1 cellular context compared by ENCODE assay signal in the genomic region with DNA sequence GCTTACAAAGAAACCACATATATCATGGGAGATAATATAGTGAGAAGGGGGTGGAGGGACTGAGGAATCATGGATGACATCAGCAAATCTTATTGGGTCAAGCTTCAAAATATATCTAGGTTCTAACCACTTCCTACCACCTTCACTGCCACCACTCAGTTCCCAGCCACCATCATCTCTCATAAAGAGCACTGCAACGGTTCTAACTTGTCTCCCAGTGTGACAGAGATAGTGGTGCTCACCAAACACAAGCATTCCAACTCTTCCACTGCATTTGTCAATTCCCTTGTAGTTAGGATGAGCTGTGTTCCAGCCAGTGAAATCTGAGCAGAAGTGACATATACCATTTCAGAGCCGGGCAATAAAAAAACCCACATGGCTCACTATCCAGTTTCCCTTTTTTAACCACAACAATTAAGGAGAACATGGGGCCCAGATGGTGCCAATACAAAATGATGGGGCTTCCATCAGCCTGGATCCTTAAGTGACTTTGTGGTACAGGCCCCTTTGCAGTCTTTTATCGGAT.
A peak's percentile ranks its signal among the peaks of the same experiment; 100 is the strongest.
TF ChIP-seq lines count a peak whose summit lies in the region.

No MANE protein-coding gene starts in this region.

TF ChIP-seq in K562, 482 proteins besides CTCF, POLR2A, EP300 and RAD21 (continued from another document):
- TF ChIP-seq MECOM (CRISPR knock-in tag; IDR thresholded peaks at IDR 0.05) (no peak), ATF7 (IDR thresholded peaks at IDR 0.05) (0 out of 2 replicates have a peak, but pooled peaks have one; percentile 19), RBM34 (IDR thresholded peaks at IDR 0.05; ENCODE audit: borderline replicate concordance, insufficient read depth, low read length) (no peak), L3MBTL2 (IDR thresholded peaks at IDR 0.05) (no peak), ZNF316 (IDR thresholded peaks at IDR 0.05) (peak; percentile 51), JUND (IDR thresholded peaks at IDR 0.05; ENCODE audit: borderline replicate concordance, low read depth, low read length) (no peak), JUND (tag; IDR thresholded peaks at IDR 0.05; ENCODE audit: borderline replicate concordance, low read depth, low read length) (no peak), MYC (IDR thresholded peaks at IDR 0.05; ENCODE audit: low read depth, low read length) (no peak), MYC (CRISPR knock-in tag; IDR thresholded peaks at IDR 0.05; ENCODE audit: borderline replicate concordance, low read depth) (no peak), DPF2 (IDR thresholded peaks at IDR 0.05) (0 out of 2 replicates have a peak, but pooled peaks have one; percentile 14), SRF (CRISPR knock-in tag; IDR thresholded peaks at IDR 0.05) (no peak), SP1 (CRISPR knock-in tag; IDR thresholded peaks at IDR 0.05) (no peak), MAFF (IDR thresholded peaks at IDR 0.05; ENCODE audit: low read length) (peak; percentile 49), ZNF436 (CRISPR knock-in tag; IDR thresholded peaks at IDR 0.05) (no peak), ZNF766 (CRISPR knock-in tag; conservative IDR thresholded peaks at IDR 0.05) (0 out of 2 replicates have a peak, but pooled peaks have one; percentile 55), ZBED1 (IDR thresholded peaks at IDR 0.05) (no peak), MAFK (IDR thresholded peaks at IDR 0.05; ENCODE audit: low read length) (peak; percentile 34; the same call in 1 of the 2 replicates), NFE2 (IDR thresholded peaks at IDR 0.05; ENCODE audit: low read depth) (peak; percentile 64), ZNF408 (CRISPR knock-in tag; IDR thresholded peaks at IDR 0.05; ENCODE audit: low read depth) (no peak), ARID1B (IDR thresholded peaks at IDR 0.05) (peak; percentile 30; the same call in 1 of the 2 replicates), MAFG (tag; conservative IDR thresholded peaks at IDR 0.05) (peak; percentile 32), KLF10 (CRISPR knock-in tag; IDR thresholded peaks at IDR 0.05) (no peak)
- TF ChIP-seq, protein P1, sequence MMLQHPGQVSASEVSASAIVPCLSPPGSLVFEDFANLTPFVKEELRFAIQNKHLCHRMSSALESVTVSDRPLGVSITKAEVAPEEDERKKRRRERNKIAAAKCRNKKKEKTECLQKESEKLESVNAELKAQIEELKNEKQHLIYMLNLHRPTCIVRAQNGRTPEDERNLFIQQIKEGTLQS (IDR thresholded peaks at IDR 0.05), result peak; percentile 41
- TF ChIP-seq, protein P1 (CRISPR knock-in tag; conservative IDR thresholded peaks at IDR 0.05), result no peak
- TF ChIP-seq, protein P2, sequence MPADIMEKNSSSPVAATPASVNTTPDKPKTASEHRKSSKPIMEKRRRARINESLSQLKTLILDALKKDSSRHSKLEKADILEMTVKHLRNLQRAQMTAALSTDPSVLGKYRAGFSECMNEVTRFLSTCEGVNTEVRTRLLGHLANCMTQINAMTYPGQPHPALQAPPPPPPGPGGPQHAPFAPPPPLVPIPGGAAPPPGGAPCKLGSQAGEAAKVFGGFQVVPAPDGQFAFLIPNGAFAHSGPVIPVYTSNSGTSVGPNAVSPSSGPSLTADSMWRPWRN (IDR thresholded peaks at IDR 0.05; ENCODE audit: low read depth), result no peak
- TF ChIP-seq, protein P3, sequence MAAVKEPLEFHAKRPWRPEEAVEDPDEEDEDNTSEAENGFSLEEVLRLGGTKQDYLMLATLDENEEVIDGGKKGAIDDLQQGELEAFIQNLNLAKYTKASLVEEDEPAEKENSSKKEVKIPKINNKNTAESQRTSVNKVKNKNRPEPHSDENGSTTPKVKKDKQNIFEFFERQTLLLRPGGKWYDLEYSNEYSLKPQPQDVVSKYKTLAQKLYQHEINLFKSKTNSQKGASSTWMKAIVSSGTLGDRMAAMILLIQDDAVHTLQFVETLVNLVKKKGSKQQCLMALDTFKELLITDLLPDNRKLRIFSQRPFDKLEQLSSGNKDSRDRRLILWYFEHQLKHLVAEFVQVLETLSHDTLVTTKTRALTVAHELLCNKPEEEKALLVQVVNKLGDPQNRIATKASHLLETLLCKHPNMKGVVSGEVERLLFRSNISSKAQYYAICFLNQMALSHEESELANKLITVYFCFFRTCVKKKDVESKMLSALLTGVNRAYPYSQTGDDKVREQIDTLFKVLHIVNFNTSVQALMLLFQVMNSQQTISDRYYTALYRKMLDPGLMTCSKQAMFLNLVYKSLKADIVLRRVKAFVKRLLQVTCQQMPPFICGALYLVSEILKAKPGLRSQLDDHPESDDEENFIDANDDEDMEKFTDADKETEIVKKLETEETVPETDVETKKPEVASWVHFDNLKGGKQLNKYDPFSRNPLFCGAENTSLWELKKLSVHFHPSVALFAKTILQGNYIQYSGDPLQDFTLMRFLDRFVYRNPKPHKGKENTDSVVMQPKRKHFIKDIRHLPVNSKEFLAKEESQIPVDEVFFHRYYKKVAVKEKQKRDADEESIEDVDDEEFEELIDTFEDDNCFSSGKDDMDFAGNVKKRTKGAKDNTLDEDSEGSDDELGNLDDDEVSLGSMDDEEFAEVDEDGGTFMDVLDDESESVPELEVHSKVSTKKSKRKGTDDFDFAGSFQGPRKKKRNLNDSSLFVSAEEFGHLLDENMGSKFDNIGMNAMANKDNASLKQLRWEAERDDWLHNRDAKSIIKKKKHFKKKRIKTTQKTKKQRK (IDR thresholded peaks at IDR 0.05; ENCODE audit: borderline replicate concordance, low read depth, low read length), result no peak
